8 cellular contexts compared by ENCODE assay signal in genomic region chr12:49187184-49187583, GRCh38. TPM values are rescaled to one million over a fixed set of nuclear protein-coding genes. Genes with fewer than 3 reads are reported as not detected.
DNase-seq lines count a peak whose midpoint lies in the region; ATAC-seq, FAIRE-seq and TF ChIP-seq lines count a peak whose summit lies in the region.

No MANE protein-coding gene starts in this region.

- intact Hi-C loops in sciatic nerve (cut with DNase I), result loop anchor here (10.0 kb wide), 1 partner anchor 52 kb away; the partner anchor contains the start of gene TUBA1B

- no peak for TF ChIP-seq CTCF in astrocyte (IDR thresholded peaks at IDR 0.05; ENCODE audit: insufficient read depth, low read depth, low read length)

- peak overlapping the region; percentile 96 for H3K4me3 ChIP-seq in astrocyte (ENCODE audit: insufficient read depth, low read depth, low read length)

- peaks cover 54% of the 10 kb centered on the region for H4K20me1 ChIP-seq in astrocyte (ENCODE audit: insufficient read depth, low read length)

- peaks cover 23% of the 10 kb centered on the region for H3K4me1 Mint-ChIP-seq in astrocyte (ENCODE audit: low read depth, unreplicated experiment)

- peak; percentile 63 for ATAC-seq in sciatic nerve
- ATAC-seq in HG03520 (IDR thresholded peaks at IDR 0.05; ENCODE audit: unreplicated experiment), result no peak
- ATAC-seq in HG02798 (IDR thresholded peaks at IDR 0.05; ENCODE audit: poor library complexity, unreplicated experiment), result no peak

- peak overlapping the region; percentile 86 for H3K4me2 ChIP-seq in astrocyte (ENCODE audit: low read length)

- peak overlapping the region; percentile 93 for H3K27ac ChIP-seq in astrocyte (ENCODE audit: low read depth, low read length)

- no peaks in the 10 kb centered on the region for H3K27me3 ChIP-seq in astrocyte (ENCODE audit: insufficient read depth, low read length)

- peaks cover 44% of the 10 kb centered on the region for H3K79me2 ChIP-seq in astrocyte (ENCODE audit: insufficient read depth, low read length)

- H3K9me3 ChIP-seq in astrocyte (ENCODE audit: insufficient read depth, low read depth, low read length), result no peaks in the 10 kb centered on the region

- H3K4me1 ChIP-seq in astrocyte (ENCODE audit: insufficient read depth, low read length), result peaks cover 14% of the 10 kb centered on the region

- peaks cover 16% of the 10 kb centered on the region for H3K36me3 Mint-ChIP-seq in astrocyte (ENCODE audit: low read depth, unreplicated experiment)

- H3K4me3 Mint-ChIP-seq in astrocyte (ENCODE audit: unreplicated experiment), result peak overlapping the region; percentile 98

- H3K27ac Mint-ChIP-seq in astrocyte (ENCODE audit: unreplicated experiment), result peak overlapping the region; percentile 2

- peaks cover 21% of the 10 kb centered on the region for H3K36me3 ChIP-seq in astrocyte (ENCODE audit: insufficient read depth, low read length)

- no peak overlapping the region for H2AFZ ChIP-seq in astrocyte (ENCODE audit: low read depth, low read length)

- H3K9ac ChIP-seq in astrocyte (ENCODE audit: low read length), result peak overlapping the region; percentile 99

- H3K27me3 Mint-ChIP-seq in astrocyte (ENCODE audit: low read depth, unreplicated experiment), result no peaks in the 10 kb centered on the region

- peak; percentile 47 for DNase-seq in D341Med (ENCODE audit: low spot score)
- peak; percentile 26 for DNase-seq in NCI-H2029 treated with DMSO at 0.1 percent for 48 hours (lab: John Stamatoyannopoulos, UW)
- peak; percentile 53 for DNase-seq in astrocyte (ENCODE audit: low read depth)
- DNase-seq in hippocampal formation (lab: John Stamatoyannopoulos, UW), result peak; percentile 88 to 99
- peak; percentile 76 for DNase-seq in sciatic nerve (ENCODE audit: low spot score)
- no peak for DNase-seq in stimulated activated CD4-positive, alpha-beta T cell treated with anti-CD3 and anti-CD28 coated beads, Interleukin-15, amount 100 ng/mL, for 24 hours

- no peak for FAIRE-seq in astrocyte (lab: Jason Lieb, UNC)

- peaks cover 4% of the 10 kb centered on the region for H3K9me3 Mint-ChIP-seq in astrocyte (ENCODE audit: unreplicated experiment)

RNA-seq across cellular contexts. Expression of gene TUBA1A, which starts 1.7 kb away (rescaled TPM):
- total RNA-seq in astrocyte, result 772 and 932 TPM in 2 replicates
- 346 TPM for total RNA-seq in sciatic nerve

RNA-seq across cellular contexts. Expression of gene TUBA1B, which starts 56.0 kb away (rescaled TPM):
- 811 and 939 TPM in 2 replicates for total RNA-seq in astrocyte
- 680 TPM for total RNA-seq in sciatic nerve
